Comparison of ENCODE assay signal across 1 cellular context in the genomic region with DNA sequence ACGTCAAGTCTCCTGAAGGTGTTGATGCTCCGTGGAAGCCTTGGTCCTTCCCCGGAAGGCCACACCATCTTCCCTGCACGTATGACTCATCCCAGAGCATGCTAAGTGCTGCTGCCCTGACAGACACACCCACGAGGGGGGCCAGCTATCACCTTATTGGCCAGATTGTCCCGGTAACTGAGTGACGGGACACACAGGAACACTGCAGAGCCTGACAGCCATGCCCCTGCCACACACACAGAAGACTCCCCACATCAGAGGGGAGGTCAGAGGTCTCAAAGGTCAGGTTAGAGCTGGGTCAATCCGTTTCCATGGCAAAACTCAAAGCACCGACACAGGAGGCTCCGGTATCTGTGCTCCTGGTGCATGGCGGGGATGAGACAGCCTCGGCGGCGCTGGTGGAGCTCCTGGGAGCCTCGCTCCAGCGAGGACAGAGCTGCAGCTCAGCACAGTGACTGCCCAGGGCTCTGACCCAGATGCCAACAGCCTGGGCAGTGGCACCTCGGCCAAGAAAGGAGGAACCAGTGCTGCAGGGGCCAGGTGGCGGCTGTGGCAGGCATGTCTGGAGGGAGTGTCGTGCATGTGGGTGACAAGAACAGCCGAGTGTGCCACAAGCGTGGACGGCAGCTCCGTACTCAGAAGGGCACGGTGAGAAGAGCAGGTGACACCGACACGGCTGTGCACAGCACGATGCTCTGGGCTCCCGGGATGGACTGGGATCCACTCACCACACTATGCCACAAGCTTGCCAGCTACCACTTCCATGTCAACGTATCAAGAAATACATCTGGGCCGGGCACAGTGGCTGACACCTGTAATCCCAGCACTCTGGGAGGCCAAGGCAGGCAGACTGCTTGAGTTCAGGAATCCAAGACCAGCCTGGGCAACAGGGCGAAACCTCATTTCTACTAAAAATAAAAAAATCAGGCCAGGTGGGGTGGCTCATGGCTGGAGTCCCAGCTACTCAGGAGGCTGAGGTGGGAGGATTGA.
A peak's percentile ranks its signal among the peaks of the same experiment; 100 is the strongest.
TF ChIP-seq lines count a peak whose summit lies in the region.

No MANE protein-coding gene starts in this region.

TF ChIP-seq in H1, 55 proteins besides CTCF, POLR2A, EP300 and RAD21:
- TF ChIP-seq SIX5 (IDR thresholded peaks at IDR 0.05; ENCODE audit: low read depth, low read length) (no peak), POLR2AphosphoS5 (IDR thresholded peaks at IDR 0.05; ENCODE audit: low read depth, low read length) (0 out of 2 replicates have a peak, but pooled peaks have one; percentile 25)
TF ChIP-seq in H1: peak in this region for 1.
